1 cellular context compared by ENCODE assay signal in the genomic region with DNA sequence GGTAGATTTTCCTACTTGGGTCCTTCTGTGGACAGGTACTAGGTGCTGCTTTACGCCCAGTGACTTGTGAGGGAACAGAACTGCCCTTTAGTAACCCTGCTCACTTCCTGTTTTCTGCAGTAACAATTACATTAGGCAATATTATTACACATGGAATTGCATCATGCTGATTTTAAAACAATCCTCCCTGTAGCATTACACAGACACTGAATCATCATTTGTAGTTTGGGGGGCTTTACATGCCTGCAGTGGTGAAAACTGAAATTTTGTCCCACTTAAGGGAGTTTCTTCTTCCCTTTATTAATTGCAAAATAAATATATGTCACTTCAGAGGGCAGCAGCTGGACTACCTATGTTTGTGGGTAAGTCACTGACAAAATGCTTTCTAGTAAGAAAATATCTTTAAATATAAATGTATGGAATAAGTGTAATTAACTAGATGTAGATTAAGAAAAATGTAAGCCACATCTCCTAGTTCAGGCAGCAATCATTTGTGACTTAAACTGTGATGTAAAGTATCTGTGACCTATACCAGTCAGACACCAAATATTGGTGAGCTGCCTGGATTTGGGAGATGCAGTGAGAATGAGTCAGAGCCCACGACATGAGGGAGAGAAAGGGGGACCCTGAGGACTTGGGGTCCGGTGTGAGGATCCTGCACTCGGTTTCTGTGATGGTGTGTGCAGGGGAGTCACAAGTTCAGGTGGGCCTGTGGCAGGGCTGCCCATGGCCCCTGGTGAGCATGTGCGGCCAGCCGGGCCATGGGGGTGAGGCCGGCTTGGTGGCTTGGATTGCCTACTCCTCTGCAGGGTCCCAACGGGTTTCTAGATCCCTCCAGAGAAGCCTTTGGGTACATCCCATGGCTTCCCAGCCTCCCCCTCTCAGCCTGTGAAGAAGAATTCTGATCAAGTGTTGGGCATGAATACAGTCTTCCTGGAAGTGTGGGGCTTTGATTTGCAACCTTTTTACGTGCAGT.
TF ChIP-seq lines count a peak whose summit lies in the region.

No MANE protein-coding gene starts in this region.

TF ChIP-seq in HepG2, 621 proteins besides CTCF, POLR2A, EP300 and RAD21 (continued from another document):
- TF ChIP-seq FOSL2 (CRISPR knock-in tag; IDR thresholded peaks at IDR 0.05) (peak; percentile 67), ZNF207 (IDR thresholded peaks at IDR 0.05; ENCODE audit: borderline replicate concordance) (no peak)
- TF ChIP-seq, protein P1, sequence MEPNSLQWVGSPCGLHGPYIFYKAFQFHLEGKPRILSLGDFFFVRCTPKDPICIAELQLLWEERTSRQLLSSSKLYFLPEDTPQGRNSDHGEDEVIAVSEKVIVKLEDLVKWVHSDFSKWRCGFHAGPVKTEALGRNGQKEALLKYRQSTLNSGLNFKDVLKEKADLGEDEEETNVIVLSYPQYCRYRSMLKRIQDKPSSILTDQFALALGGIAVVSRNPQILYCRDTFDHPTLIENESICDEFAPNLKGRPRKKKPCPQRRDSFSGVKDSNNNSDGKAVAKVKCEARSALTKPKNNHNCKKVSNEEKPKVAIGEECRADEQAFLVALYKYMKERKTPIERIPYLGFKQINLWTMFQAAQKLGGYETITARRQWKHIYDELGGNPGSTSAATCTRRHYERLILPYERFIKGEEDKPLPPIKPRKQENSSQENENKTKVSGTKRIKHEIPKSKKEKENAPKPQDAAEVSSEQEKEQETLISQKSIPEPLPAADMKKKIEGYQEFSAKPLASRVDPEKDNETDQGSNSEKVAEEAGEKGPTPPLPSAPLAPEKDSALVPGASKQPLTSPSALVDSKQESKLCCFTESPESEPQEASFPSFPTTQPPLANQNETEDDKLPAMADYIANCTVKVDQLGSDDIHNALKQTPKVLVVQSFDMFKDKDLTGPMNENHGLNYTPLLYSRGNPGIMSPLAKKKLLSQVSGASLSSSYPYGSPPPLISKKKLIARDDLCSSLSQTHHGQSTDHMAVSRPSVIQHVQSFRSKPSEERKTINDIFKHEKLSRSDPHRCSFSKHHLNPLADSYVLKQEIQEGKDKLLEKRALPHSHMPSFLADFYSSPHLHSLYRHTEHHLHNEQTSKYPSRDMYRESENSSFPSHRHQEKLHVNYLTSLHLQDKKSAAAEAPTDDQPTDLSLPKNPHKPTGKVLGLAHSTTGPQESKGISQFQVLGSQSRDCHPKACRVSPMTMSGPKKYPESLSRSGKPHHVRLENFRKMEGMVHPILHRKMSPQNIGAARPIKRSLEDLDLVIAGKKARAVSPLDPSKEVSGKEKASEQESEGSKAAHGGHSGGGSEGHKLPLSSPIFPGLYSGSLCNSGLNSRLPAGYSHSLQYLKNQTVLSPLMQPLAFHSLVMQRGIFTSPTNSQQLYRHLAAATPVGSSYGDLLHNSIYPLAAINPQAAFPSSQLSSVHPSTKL (CRISPR knock-in tag; IDR thresholded peaks at IDR 0.05): 0 out of 2 replicates have a peak, but pooled peaks have one; percentile 14
